ENCODE assay signal across 18 cellular contexts in the genomic region with DNA sequence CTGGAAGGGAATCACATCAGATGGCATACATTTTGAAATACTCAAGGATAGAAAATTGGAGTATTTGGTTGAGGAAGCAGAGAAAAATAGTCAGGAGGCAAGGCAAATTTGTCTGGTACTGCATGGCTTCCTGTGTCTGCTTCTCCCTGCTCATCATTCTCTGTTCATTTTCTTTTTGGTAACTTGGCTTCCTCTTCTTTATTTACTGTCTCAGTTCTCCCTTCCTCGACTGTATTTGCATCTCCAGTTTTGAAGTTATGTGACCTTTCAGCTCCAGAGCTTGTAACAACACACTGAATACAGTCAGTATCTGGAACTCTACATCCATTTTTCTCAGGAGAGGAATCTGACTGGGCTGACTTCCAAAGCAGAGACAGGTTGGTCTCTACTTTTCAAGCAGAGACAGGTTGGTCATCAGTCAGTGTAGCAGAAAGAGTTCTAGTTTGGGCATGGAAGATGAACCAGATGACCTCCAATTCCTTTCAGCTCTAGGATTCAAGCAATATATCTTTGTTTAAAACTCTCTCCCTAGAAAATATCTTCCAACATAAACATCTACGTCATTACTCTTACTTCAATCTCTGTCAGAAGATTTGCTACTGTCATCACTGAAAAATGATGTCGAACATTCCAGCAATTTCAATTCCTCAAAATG.
DNase-seq lines count a peak whose midpoint lies in the region; ATAC-seq, FAIRE-seq and TF ChIP-seq lines count a peak whose summit lies in the region.
"Had no signal": no experiment of that assay in that cellular context is flagged by ENCODE, and none has a peak within 500 bp of the region (broad histone marks: within the 10 kb centered on the region; RNA-seq: fewer than 3 reads in every experiment).

No MANE protein-coding gene starts in this region.

- H4K91ac ChIP-seq in H1 (replicated peaks; ENCODE audit: insufficient read length, low read length): no peak overlapping the region

- H2AK5ac ChIP-seq in H1 (ENCODE audit: low read depth, low read length): no peak overlapping the region

- no peak overlapping the region for H3K27ac ChIP-seq in GM23338 (ENCODE audit: low read depth)
- H3K27ac ChIP-seq in OCI-LY3 (ENCODE audit: low read length): peak overlapping the region; percentile 37; the same call in 1 of the 2 replicates
- H3K27ac ChIP-seq in H1 (ENCODE audit: low read depth, low read length): no peak overlapping the region
- H3K27ac ChIP-seq: SJCRH30 had no signal

- no peak overlapping the region for H4K8ac ChIP-seq in H1 (ENCODE audit: extremely low read depth, insufficient read depth, low read length)

- H3K27me3 Mint-ChIP-seq in GM23338 (ENCODE audit: insufficient read depth, low read depth, poor library complexity) (no peaks in the 10 kb centered on the region), mesothelial cell of epicardium (ENCODE audit: low read depth) (no peaks in the 10 kb centered on the region)
- H3K27me3 Mint-ChIP-seq in activated T-cell treated with anti-CD3 and anti-CD28 coated beads, Interleukin-2, amount 50 U/mL, for 24 hours: no peaks in the 10 kb centered on the region
- H3K27me3 Mint-ChIP-seq: CD8-positive, alpha-beta memory T cell had no signal

- H3K9ac ChIP-seq in OCI-LY3 (ENCODE audit: low read length) (no peak overlapping the region), H1 (replicated peaks in 1 of 4; ENCODE audit: extremely low read depth in 1 of 4, low read depth in 3 of 4, low read length in 3 of 4) (no peak overlapping the region)
- H3K9ac ChIP-seq: BLaER1 had no signal

- TF ChIP-seq RAD21 in H1 (IDR thresholded peaks at IDR 0.05 in 1 of 2, conservative IDR thresholded peaks at IDR 0.05 in 1 of 2; ENCODE audit: low read depth in 2 of 2, low read length in 2 of 2): no peak

- H3K4me3 Mint-ChIP-seq in GM23338: no peak overlapping the region
- no peak overlapping the region for H3K4me3 Mint-ChIP-seq in mesothelial cell of epicardium
- H3K4me3 Mint-ChIP-seq in activated T-cell treated with anti-CD3 and anti-CD28 coated beads, Interleukin-2, amount 50 U/mL, for 24 hours: no peak overlapping the region
- H3K4me3 Mint-ChIP-seq: CD8-positive, alpha-beta memory T cell had no signal

- no peak for TF ChIP-seq EP300 in H1 (IDR thresholded peaks at IDR 0.05; ENCODE audit: borderline replicate concordance in 1 of 2, low read depth in 2 of 2, low read length in 2 of 2)

- ATAC-seq in GM23338 (no peak), HG03520 (IDR thresholded peaks at IDR 0.05; ENCODE audit: unreplicated experiment) (no peak)

- no peak overlapping the region for H3K4me2 ChIP-seq in GM23338
- peak overlapping the region; percentile 42 for H3K4me2 ChIP-seq in OCI-LY3 (ENCODE audit: low read length)
- no peak overlapping the region for H3K4me2 ChIP-seq in H1 (ENCODE audit: insufficient read depth in 1 of 2, low read depth in 2 of 2, low read length in 2 of 2)

- 88 to 100% methylated on average over 1 to 3 of the region's 3 CpGs for WGBS in H1 (ENCODE audit: extremely low coverage in 1 of 2, insufficient coverage in 1 of 2, insufficient read length in 1 of 2, insufficient replicate concordance in 2 of 2, low coverage in 1 of 2, low lambda C conversion rate in 2 of 2, missing lambda C conversion rate in 1 of 2), 2 experiments

- H3K79me2 ChIP-seq in GM23338 (replicated peaks; ENCODE audit: insufficient read depth) (no peaks in the 10 kb centered on the region), OCI-LY3 (ENCODE audit: low read length) (no peaks in the 10 kb centered on the region), H1 (ENCODE audit: control insufficient read depth in 1 of 2, insufficient read depth in 2 of 2, low read length in 2 of 2) (no peaks in the 10 kb centered on the region)

- TF ChIP-seq POLR2A in H1 (IDR thresholded peaks at IDR 0.05; ENCODE audit: control extremely low read depth in 1 of 2, low read depth in 2 of 2, low read length in 2 of 2): no peak

- H2AFZ ChIP-seq in GM23338: peak overlapping the region; percentile 24; the same call in 1 of the 2 replicates
- H2AFZ ChIP-seq in OCI-LY3 (ENCODE audit: low read depth, low read length): 0 out of 2 replicates have a peak overlapping the region, but pooled peaks have one; percentile 11
- H2AFZ ChIP-seq in H1 (ENCODE audit: low read length): peak overlapping the region; percentile 94

- no peak overlapping the region; the same call in 1 of the 2 replicates for H3K27ac Mint-ChIP-seq in GM23338
- H3K27ac Mint-ChIP-seq in mesothelial cell of epicardium: peak overlapping the region; percentile 39
- H3K27ac Mint-ChIP-seq in activated T-cell treated with anti-CD3 and anti-CD28 coated beads, Interleukin-2, amount 50 U/mL, for 24 hours: no peak overlapping the region
- H3K27ac Mint-ChIP-seq: CD8-positive, alpha-beta memory T cell had no signal

- H3K4me1 Mint-ChIP-seq in GM23338: no peaks in the 10 kb centered on the region
- H3K4me1 Mint-ChIP-seq in mesothelial cell of epicardium: peaks cover 24% of the 10 kb centered on the region
- H3K4me1 Mint-ChIP-seq in activated T-cell treated with anti-CD3 and anti-CD28 coated beads, Interleukin-2, amount 50 U/mL, for 24 hours (ENCODE audit: low read depth): no peaks in the 10 kb centered on the region
- H3K4me1 Mint-ChIP-seq: CD8-positive, alpha-beta memory T cell had no signal

- no peak overlapping the region for H2BK5ac ChIP-seq in H1 (ENCODE audit: low read depth, low read length)

- H3K23me2 ChIP-seq in H1 (ENCODE audit: low read depth, low read length): no peaks in the 10 kb centered on the region

- CTCF ChIA-PET in H1 (lab: Charles Lee; ENCODE audit: partially characterized antibody): interaction anchor here (1.2 to 1.3 kb wide), 2 partner anchors 15 to 18 kb away, joined by 3 read pairs; no protein-coding TSS in a partner anchor

- no peak for FAIRE-seq in H1 (lab: Jason Lieb, UNC)
- FAIRE-seq: RCC 7860 had no signal

- POLR2A ChIA-PET in H1 (lab: Charles Lee; ENCODE audit: partially characterized antibody): interaction anchor here (0.6 kb wide), 1 partner anchor 1203 kb away, joined by 3 read pairs; no protein-coding TSS in a partner anchor

- H4K5ac ChIP-seq in H1 (ENCODE audit: insufficient read length, low read depth, low read length): no peak overlapping the region

- no peak overlapping the region for H3K56ac ChIP-seq in H1 (replicated peaks; ENCODE audit: insufficient read length, low read depth, low read length)

- H2BK20ac ChIP-seq in H1 (ENCODE audit: low read length): no peak overlapping the region

- DNase-seq in GM23338 (ENCODE audit: low spot score): no peak
- no peak for DNase-seq in H1 (ENCODE audit: low read depth in 1 of 2, low spot score in 2 of 2)
- DNase-seq in mesothelial cell of epicardium (ENCODE audit: low spot score in 2 of 2, unreplicated experiment in 2 of 2): no peak
- no peak for DNase-seq in activated T-cell treated with anti-CD3 and anti-CD28 coated beads, Interleukin-2, amount 50 U/mL, for 24 hours
- DNase-seq in GM20000 (ENCODE audit: low spot score): no peak
- DNase-seq in NCI-H510A (lab: John Stamatoyannopoulos, UW): no peak
- DNase-seq: CD8-positive, alpha-beta memory T cell; DMS 273 treated with DMSO at 0.1 percent for 48 hours; H7; Karpas-422; NCI-H1417 treated with DMSO at 0.1 percent for 48 hours; NCI-H2029; NCI-H526; SJCRH30 had no signal

- no peaks in the 10 kb centered on the region for H3K27me3 ChIP-seq in GM23338 (ENCODE audit: insufficient read depth)
- H3K27me3 ChIP-seq in OCI-LY3 (ENCODE audit: low read depth, low read length): no peaks in the 10 kb centered on the region
- H3K27me3 ChIP-seq in H1 (replicated peaks in 1 of 4; ENCODE audit: control insufficient read depth in 3 of 4, extremely low read depth in 1 of 4, insufficient read depth in 3 of 4, low read length in 3 of 4): no peaks in the 10 kb centered on the region
- H3K27me3 ChIP-seq: BLaER1, SJCRH30 had no signal

- H2BK120ac ChIP-seq in H1 (replicated peaks; ENCODE audit: low read depth, low read length): no peak overlapping the region

- H3K36me3 Mint-ChIP-seq in GM23338 (ENCODE audit: low read depth) (no peaks in the 10 kb centered on the region), mesothelial cell of epicardium (no peaks in the 10 kb centered on the region)
- H3K36me3 Mint-ChIP-seq in activated T-cell treated with anti-CD3 and anti-CD28 coated beads, Interleukin-2, amount 50 U/mL, for 24 hours (ENCODE audit: low read depth): no peaks in the 10 kb centered on the region
- H3K36me3 Mint-ChIP-seq: CD8-positive, alpha-beta memory T cell had no signal

- H3K4me1 ChIP-seq in GM23338 (ENCODE audit: insufficient read depth) (no peaks in the 10 kb centered on the region), OCI-LY3 (ENCODE audit: low read length) (peaks cover 17% of the 10 kb centered on the region), H1 (replicated peaks in 1 of 4; ENCODE audit: control insufficient read depth in 3 of 4, insufficient read depth in 4 of 4, low read length in 3 of 4) (no peaks in the 10 kb centered on the region)
- H3K4me1 ChIP-seq: SJCRH30 had no signal

- H3K4ac ChIP-seq in H1 (replicated peaks; ENCODE audit: insufficient read length, low read depth, low read length): no peak overlapping the region

- H3K79me1 ChIP-seq in H1 (ENCODE audit: low read depth, low read length): no peaks in the 10 kb centered on the region

- peaks cover 13% of the 10 kb centered on the region for H3K9me2 ChIP-seq in GM23338 (ENCODE audit: insufficient read depth)

- H3K9me3 ChIP-seq in OCI-LY3 (ENCODE audit: insufficient read depth, low read length) (no peaks in the 10 kb centered on the region), H1 (ENCODE audit: insufficient read depth in 2 of 2, low read depth in 1 of 2, low read length in 1 of 2) (no peaks in the 10 kb centered on the region)
- H3K9me3 ChIP-seq: BLaER1, SJCRH30 had no signal

- H4K20me1 ChIP-seq in GM23338 (replicated peaks; ENCODE audit: insufficient read depth) (no peaks in the 10 kb centered on the region), OCI-LY3 (ENCODE audit: insufficient read depth, low read length) (no peaks in the 10 kb centered on the region), H1 (replicated peaks in 1 of 2; ENCODE audit: control insufficient read depth in 1 of 2, insufficient read depth in 2 of 2, low read length in 2 of 2) (no peaks in the 10 kb centered on the region)
- H4K20me1 ChIP-seq: BLaER1 had no signal

- no peak overlapping the region for H2BK12ac ChIP-seq in H1 (ENCODE audit: low read depth, low read length)

- no peak overlapping the region for H3K14ac ChIP-seq in H1 (ENCODE audit: insufficient read length)

- H3K23ac ChIP-seq in H1 (ENCODE audit: insufficient read length): no peak overlapping the region

- H3K9me3 Mint-ChIP-seq in GM23338 (no peaks in the 10 kb centered on the region), mesothelial cell of epicardium (peaks cover 8% of the 10 kb centered on the region)
- peaks cover 2% of the 10 kb centered on the region for H3K9me3 Mint-ChIP-seq in activated T-cell treated with anti-CD3 and anti-CD28 coated beads, Interleukin-2, amount 50 U/mL, for 24 hours

- H3K36me3 ChIP-seq in GM23338 (ENCODE audit: insufficient read depth): no peaks in the 10 kb centered on the region
- no peaks in the 10 kb centered on the region for H3K36me3 ChIP-seq in OCI-LY3 (replicated peaks; ENCODE audit: low read depth, low read length)
- no peaks in the 10 kb centered on the region for H3K36me3 ChIP-seq in H1 (ENCODE audit: control insufficient read depth in 2 of 4, insufficient read depth in 4 of 4, low read length in 3 of 4)
- H3K36me3 ChIP-seq: BLaER1, SJCRH30 had no signal

- H3K18ac ChIP-seq in H1 (ENCODE audit: extremely low read depth, low read length): no peak overlapping the region

- H3K4me3 ChIP-seq in GM23338 (no peak overlapping the region), OCI-LY3 (ENCODE audit: low read length) (no peak overlapping the region), H1 (ENCODE audit: extremely low read depth in 1 of 4, insufficient read depth in 2 of 4, low read depth in 3 of 4, low read length in 4 of 4) (no peak overlapping the region)
- H3K4me3 ChIP-seq: BLaER1, SJCRH30 had no signal

- no peak overlapping the region for H2BK15ac ChIP-seq in H1 (ENCODE audit: low read length)

- H3F3A ChIP-seq in GM23338 (replicated peaks; ENCODE audit: low read depth): no peaks in the 10 kb centered on the region

- TF ChIP-seq CTCF in GM23338 (conservative IDR thresholded peaks at IDR 0.05; ENCODE audit: low read depth in 2 of 2) (no peak), OCI-LY3 (IDR thresholded peaks at IDR 0.05; ENCODE audit: low read depth, low read length) (no peak), H1 (IDR thresholded peaks at IDR 0.05; ENCODE audit: control extremely low read depth in 1 of 3, insufficient read depth in 1 of 3, low read depth in 1 of 3, low read length in 3 of 3) (no peak), mesothelial cell of epicardium (IDR thresholded peaks at IDR 0.05; ENCODE audit: unreplicated experiment) (no peak), GM20000 (IDR thresholded peaks at IDR 0.05; ENCODE audit: extremely low read depth, missing control alignments) (no peak)

Comparison
In these comparisons a context has a peak if more than half of its experiments do, and no peak if none do; other contexts are left out.
1. H2AFZ ChIP-seq: peak in every context shown above with its lines; median percentile 94 in H1; 24 in GM23338; 11 in OCI-LY3.